ENCODE assay signal across 9 cellular contexts in genomic region chr6:159716247-159717086, GRCh38. TPM values are rescaled to one million over a fixed set of nuclear protein-coding genes. Genes with fewer than 3 reads are reported as not detected.
DNase-seq lines count a peak whose midpoint lies in the region; ATAC-seq and TF ChIP-seq lines count a peak whose summit lies in the region.
"Had no signal": no experiment of that assay in that cellular context is flagged by ENCODE, and none has a peak within 500 bp of the region (broad histone marks: within the 10 kb centered on the region; RNA-seq: fewer than 3 reads in every experiment).

No MANE protein-coding gene starts in this region.

- H3K27ac ChIP-seq in Peyer's patch (peak overlapping the region; percentile 51 to 77 (median 63)), prostate gland (peak overlapping the region; percentile 87 to 93), neuronal stem cell (replicated peaks; ENCODE audit: low read length) (no peak overlapping the region)

- intact Hi-C loops in prostate gland (cut with DNase I): no loop called here

- H4K8ac ChIP-seq in neuronal stem cell (ENCODE audit: low read depth, low read length): no peak overlapping the region

- no peak overlapping the region for H3K14ac ChIP-seq in neuronal stem cell (ENCODE audit: low read length)

- H3K9me3 ChIP-seq in Peyer's patch (no peaks in the 10 kb centered on the region), prostate gland (no peaks in the 10 kb centered on the region), neuronal stem cell (replicated peaks in 1 of 2; ENCODE audit: control insufficient read depth in 2 of 2, insufficient read depth in 1 of 2, low read depth in 1 of 2, low read length in 2 of 2) (no peaks in the 10 kb centered on the region)

- H3K23ac ChIP-seq in neuronal stem cell (ENCODE audit: low read depth, low read length, poor library complexity): no peak overlapping the region

- H3K18ac ChIP-seq in neuronal stem cell (ENCODE audit: low read length): no peak overlapping the region

- H3K4me1 ChIP-seq in Peyer's patch: peaks cover 0 to 14% (median 0%) of the 10 kb centered on the region in 4 donors
- H3K4me1 ChIP-seq in prostate gland (replicated peaks): peaks cover 3% of the 10 kb centered on the region
- no peaks in the 10 kb centered on the region for H3K4me1 ChIP-seq in neuronal stem cell (ENCODE audit: control insufficient read depth in 2 of 2, insufficient read depth in 1 of 2, low read depth in 1 of 2, low read length in 2 of 2)

- TF ChIP-seq CTCF in Peyer's patch (IDR thresholded peaks at IDR 0.05) (no peak), fibroblast of the aortic adventitia (IDR thresholded peaks at IDR 0.05; ENCODE audit: insufficient read depth, low read length) (peak; percentile 15), prostate gland (IDR thresholded peaks at IDR 0.05) (no peak)

- H2BK12ac ChIP-seq in neuronal stem cell (ENCODE audit: low read length): no peak overlapping the region

- H3K4me3 ChIP-seq in Peyer's patch: no peak overlapping the region
- peak overlapping the region; percentile 45 for H3K4me3 ChIP-seq in fibroblast of the aortic adventitia (ENCODE audit: low read depth, low read length)
- peak overlapping the region; percentile 8 to 12 for H3K4me3 ChIP-seq in prostate gland
- no peak overlapping the region for H3K4me3 ChIP-seq in neuronal stem cell (ENCODE audit: low read length in 2 of 2)

- no peak overlapping the region for H2BK120ac ChIP-seq in neuronal stem cell (ENCODE audit: low read depth, low read length)

- no peak overlapping the region for H2AFZ ChIP-seq in neuronal stem cell (ENCODE audit: low read length)

- no peak for ATAC-seq in GM19455 (IDR thresholded peaks at IDR 0.05; ENCODE audit: unreplicated experiment)

- H4K91ac ChIP-seq in neuronal stem cell (ENCODE audit: low read depth, low read length, poor library complexity): no peak overlapping the region

- H3K79me1 ChIP-seq in neuronal stem cell (ENCODE audit: low read depth, low read length): peaks cover 2% of the 10 kb centered on the region

- H2BK15ac ChIP-seq in neuronal stem cell (ENCODE audit: low read length): no peak overlapping the region

- H3K27me3 ChIP-seq in Peyer's patch: no peaks in the 10 kb centered on the region
- H3K27me3 ChIP-seq in prostate gland (replicated peaks; ENCODE audit: insufficient read depth): no peaks in the 10 kb centered on the region
- no peaks in the 10 kb centered on the region for H3K27me3 ChIP-seq in neuronal stem cell (ENCODE audit: control insufficient read depth in 3 of 3, insufficient read depth in 3 of 3, low read depth in 1 of 3, low read length in 3 of 3)

- H3K4ac ChIP-seq in neuronal stem cell (ENCODE audit: low read length): no peak overlapping the region

- peak; percentile 74 for DNase-seq in DMS 273 (lab: John Stamatoyannopoulos, UW; ENCODE audit: unreplicated experiment)
- peak in 1 of 3 donors; percentile 59 for DNase-seq in Peyer's patch
- peak; percentile 99 for DNase-seq in fibroblast of the aortic adventitia (ENCODE audit: low read depth)
- DNase-seq in prostate gland (ENCODE audit: low spot score): peak; percentile 84
- DNase-seq in NCI-H2196 (lab: John Stamatoyannopoulos, UW; ENCODE audit: unreplicated experiment): no peak
- no peak for DNase-seq in stimulated activated CD8-positive, alpha-beta memory T cell treated with anti-CD3 and anti-CD28 coated beads, Interleukin-4, amount 100 ng/mL, for 48 hours
- DNase-seq in neuronal stem cell (ENCODE audit: low spot score): no peak
- DNase-seq: NCI-H187 treated with DMSO at 0.1 percent for 48 hours had no signal

- H3K36me3 ChIP-seq in Peyer's patch (no peaks in the 10 kb centered on the region), prostate gland (no peaks in the 10 kb centered on the region), neuronal stem cell (replicated peaks in 1 of 2; ENCODE audit: control insufficient read depth in 2 of 2, insufficient read depth in 2 of 2, low read length in 2 of 2) (peaks cover 0 to 8% of the 10 kb centered on the region in 2 donors)

- no peak overlapping the region for H3K9ac ChIP-seq in neuronal stem cell (ENCODE audit: low read depth, low read length, poor library complexity)

- TF ChIP-seq POLR2A in Peyer's patch (IDR thresholded peaks at IDR 0.05) (no peak), prostate gland (IDR thresholded peaks at IDR 0.05) (no peak)

- H3K4me2 ChIP-seq in neuronal stem cell (ENCODE audit: insufficient read depth, low read length, poor library complexity, severe bottlenecking): no peak overlapping the region

- 32% methylated on average over 5 of the region's 5 CpGs for WGBS in prostate gland
- no CpG with 5 or more reads among the region's 5 CpGs for WGBS in neuronal stem cell (ENCODE audit: extremely low coverage in 2 of 2, insufficient read length in 2 of 2, insufficient replicate concordance in 1 of 2), 2 donors

- no peak overlapping the region for H2BK5ac ChIP-seq in neuronal stem cell (ENCODE audit: low read length)

- no peak overlapping the region for H2AK5ac ChIP-seq in neuronal stem cell (ENCODE audit: low read depth, low read length)

RNA-seq across cellular contexts. Expression of gene WTAP, which starts 10.8 kb away (rescaled TPM):
- 100 to 1,000 TPM in 1 of 4 donors, 10 to 100 TPM in 3; 65.0 to 105 (median 88.5) TPM for total RNA-seq in Peyer's patch
- 71.9 and 103 TPM in 2 replicates for total RNA-seq in fibroblast of the aortic adventitia (ENCODE audit: low replicate concordance)
- total RNA-seq in prostate gland: 10 to 100 TPM; 84.1 to 99.3 TPM
- polyA plus RNA-seq in neuronal stem cell (2013, experiment 1 of 2): 108 TPM
- 108 TPM for polyA plus RNA-seq in neuronal stem cell (2013, experiment 2 of 2)

RNA-seq across cellular contexts. Expression of gene SOD2, which starts 23.4 kb away (rescaled TPM):
- 100 to 1,000 TPM in 2 of 4 donors, 10 to 100 TPM in 2; 85.0 to 156 (median 103) TPM for total RNA-seq in Peyer's patch
- total RNA-seq in fibroblast of the aortic adventitia (ENCODE audit: low replicate concordance): 184 and 504 TPM in 2 replicates
- total RNA-seq in prostate gland: 100 to 1,000 TPM; 196 to 285 TPM
- 45.5 TPM for polyA plus RNA-seq in neuronal stem cell (2013, experiment 1 of 2)
- 42.6 TPM for polyA plus RNA-seq in neuronal stem cell (2013, experiment 2 of 2)

RNA-seq across cellular contexts. Expression of gene ACAT2, which starts 45.4 kb away (rescaled TPM):
- total RNA-seq in Peyer's patch (10 to 100 TPM in 3 of 4 donors, 1 to 10 TPM in 1; 6.6 to 22.2 (median 16.5) TPM), fibroblast of the aortic adventitia (ENCODE audit: low replicate concordance) (22.1 and 66.2 TPM in 2 replicates), prostate gland (10 to 100 TPM; 10.2 to 22.6 TPM)
- 94.5 TPM for polyA plus RNA-seq in neuronal stem cell (2013, experiment 1 of 2)
- polyA plus RNA-seq in neuronal stem cell (2013, experiment 2 of 2): 92.4 TPM

Comparison
In these comparisons a context has a peak if more than half of its experiments do, and no peak if none do; other contexts are left out.
1. DNase-seq: peak in DMS 273 (single experiment), fibroblast of the aortic adventitia (single experiment) and prostate gland (single experiment); none in NCI-H2196 (single experiment), stimulated activated CD8-positive, alpha-beta memory T cell treated with anti-CD3 and anti-CD28 coated beads, Interleukin-4, amount 100 ng/mL, for 48 hours (single experiment) and neuronal stem cell (single experiment).
2. H3K4me3 ChIP-seq: peak in fibroblast of the aortic adventitia (single experiment) and prostate gland (2 of 2); none in Peyer's patch (0 of 4) and neuronal stem cell (0 of 2).